15 cellular contexts compared by ENCODE assay signal in the genomic region with DNA sequence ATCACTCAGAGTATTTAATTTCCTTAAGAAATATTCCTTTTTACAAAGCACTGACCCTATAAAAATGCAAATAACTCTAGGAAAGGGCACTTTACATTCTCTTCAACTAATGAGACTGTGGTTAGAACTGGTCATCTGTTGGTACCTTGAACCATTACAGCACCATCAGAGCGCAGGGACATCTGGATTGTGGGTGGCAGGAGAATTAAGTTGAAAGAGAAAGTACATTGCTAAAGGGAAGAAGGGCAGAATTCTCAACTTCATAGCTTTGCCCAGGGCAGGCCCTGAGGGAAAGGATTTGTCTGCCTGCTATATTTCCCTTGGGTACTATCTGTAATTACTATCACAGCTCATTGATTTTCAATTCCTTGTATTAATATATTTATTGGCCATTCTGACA.
"Had no signal": no experiment of that assay in that cellular context is flagged by ENCODE, and none has a peak within 500 bp of the region (broad histone marks: within the 10 kb centered on the region; RNA-seq: fewer than 3 reads in every experiment).

No MANE protein-coding gene starts in this region.

- H3K27ac ChIP-seq: cardiac muscle cell, heart right ventricle, neutrophil, right atrium auricular region, transverse colon had no signal

- H3K4me1 ChIP-seq: right atrium auricular region, transverse colon had no signal

- H3K36me3 ChIP-seq: cardiac muscle cell, heart right ventricle, neutrophil, right atrium auricular region, transverse colon had no signal

- FAIRE-seq: colon, frontal cortex had no signal

- H3K4me3 ChIP-seq: cardiac muscle cell, heart right ventricle, right atrium auricular region, transverse colon had no signal

- ATAC-seq: activated CD8-positive, alpha-beta memory T cell treated with anti-CD3 and anti-CD28 coated beads, Interleukin-2, amount 10 ng/mL, durations not matched to agents 7 days and 5 days; heart right ventricle; stimulated activated memory B cell treated with anti-CD40 and anti-IgM and Interleukin-4, amounts not matched to agents 10 μg/mL and 1 μg/mL and 100 μg/mL, for 72 hours had no signal

- DNase-seq: activated CD4-positive, alpha-beta T cell treated with anti-CD3 and anti-CD28 coated beads, Interleukin-2, amount 50 U/mL, for 4 hours; activated CD4-positive, CD25-positive, alpha-beta regulatory T cell treated with anti-CD3 and anti-CD28 coated beads, Interleukin-2, amount 50 U/mL, for 72 hours; activated CD8-positive, alpha-beta memory T cell treated with anti-CD3 and anti-CD28 coated beads, Interleukin-2, amount 10 ng/mL, durations not matched to agents 7 days and 5 days; activated effector memory CD4-positive, alpha-beta T cell treated with anti-CD3 and anti-CD28 coated beads, Interleukin-2, amount 50 U/mL, for 16 hours; activated T-cell treated with anti-CD3 and anti-CD28 coated beads, Interleukin-2, amount 50 U/mL, for 24 hours; anterior cingulate cortex; heart right ventricle; SW 1271; transverse colon had no signal

- H3K9me3 ChIP-seq: heart right ventricle, neutrophil, right atrium auricular region, transverse colon had no signal

- H3K27me3 ChIP-seq: cardiac muscle cell, heart right ventricle, neutrophil, right atrium auricular region, transverse colon had no signal
